ENCODE assay signal across 8 cellular contexts in the genomic region with DNA sequence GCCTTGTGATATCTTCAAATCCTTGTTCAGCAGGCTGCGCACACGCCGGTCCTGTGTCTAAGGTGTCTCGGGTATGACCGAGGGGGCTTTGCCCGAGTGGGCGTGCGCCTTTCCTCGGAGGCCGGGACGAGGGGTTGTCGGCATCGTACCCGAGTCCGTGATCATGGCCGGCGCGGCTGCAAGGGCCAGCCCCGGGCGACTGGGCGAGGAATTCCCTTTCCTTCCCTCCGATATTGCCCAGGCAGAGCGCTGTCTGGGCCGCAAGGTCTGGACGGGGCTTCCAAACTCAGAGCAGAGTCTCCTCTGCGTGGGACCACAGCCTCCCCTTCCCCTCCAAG. TPM values are rescaled to one million over a fixed set of nuclear protein-coding genes. Genes with fewer than 3 reads are reported as not detected.
DNase-seq lines count a peak whose midpoint lies in the region; ATAC-seq and TF ChIP-seq lines count a peak whose summit lies in the region.
"Had no signal": no experiment of that assay in that cellular context is flagged by ENCODE, and none has a peak within 500 bp of the region (broad histone marks: within the 10 kb centered on the region; RNA-seq: fewer than 3 reads in every experiment).

No MANE protein-coding gene starts in this region.

- H3K36me3 Mint-ChIP-seq in activated T-cell treated with anti-CD3 and anti-CD28 coated beads, Interleukin-2, amount 50 U/mL, for 72 hours (ENCODE audit: insufficient read depth in 2 of 2) = peaks cover 9 to 19% of the 10 kb centered on the region in 2 donors

- H3K9me3 ChIP-seq in HUES48 (ENCODE audit: control insufficient read depth, insufficient read depth, low read length) (peaks cover 9% of the 10 kb centered on the region), iPS-18c (ENCODE audit: control insufficient read depth, insufficient read depth, low read length) (peaks cover 2% of the 10 kb centered on the region), smooth muscle cell (replicated peaks; ENCODE audit: low read depth) (no peaks in the 10 kb centered on the region)

- no peak for ATAC-seq in activated T-cell treated with anti-CD3 and anti-CD28 coated beads, Interleukin-2, amount 50 U/mL, for 72 hours (replicated peaks in 1 of 2)
- ATAC-seq in left colon = no peak

- TF ChIP-seq CTCF in smooth muscle cell (IDR thresholded peaks at IDR 0.05; ENCODE audit: borderline replicate concordance, insufficient read depth, poor library complexity, severe bottlenecking) = no peak

- peak overlapping the region; percentile 88 for H2AFZ ChIP-seq in smooth muscle cell (ENCODE audit: low read depth)

- no peak for DNase-seq in activated T-cell treated with anti-CD3 and anti-CD28 coated beads, Interleukin-2, amount 50 U/mL, for 72 hours
- DNase-seq in smooth muscle cell (lab: John Stamatoyannopoulos, UW; ENCODE audit: unreplicated experiment) = no peak
- DNase-seq in left colon = no peak
- no peak for DNase-seq in NCI-H2196 treated with DMSO at 0.1 percent for 48 hours (lab: John Stamatoyannopoulos, UW; ENCODE audit: unreplicated experiment)
- DNase-seq in NCI-H1694 (lab: John Stamatoyannopoulos, UW) = no peak
- DNase-seq: activated CD4-positive, CD25-positive, alpha-beta regulatory T cell had no signal

- peaks cover 9% of the 10 kb centered on the region; the same call in 1 of the 2 replicates for H3K27me3 ChIP-seq in HUES48 (ENCODE audit: control insufficient read depth, insufficient read depth, low read length)
- no peaks in the 10 kb centered on the region for H3K27me3 ChIP-seq in smooth muscle cell (ENCODE audit: low read depth)

- peak overlapping the region; percentile 65 to 88 for H3K4me3 Mint-ChIP-seq in activated T-cell treated with anti-CD3 and anti-CD28 coated beads, Interleukin-2, amount 50 U/mL, for 72 hours

- no peak overlapping the region for H3K27ac Mint-ChIP-seq in activated T-cell treated with anti-CD3 and anti-CD28 coated beads, Interleukin-2, amount 50 U/mL, for 72 hours

- peaks cover 5% of the 10 kb centered on the region; the same call in 1 of the 2 replicates for H3K4me1 ChIP-seq in HUES48 (ENCODE audit: control insufficient read depth, insufficient read depth, low read length)
- peaks cover 8% of the 10 kb centered on the region for H3K4me1 ChIP-seq in smooth muscle cell (ENCODE audit: low read depth)

- H3K4me3 ChIP-seq in HUES48 (ENCODE audit: low read depth, low read length) = peak overlapping the region; percentile 88
- H3K4me3 ChIP-seq in iPS-18c (ENCODE audit: insufficient read depth, low read depth, low read length) = peak overlapping the region; percentile 55
- no peak overlapping the region for H3K4me3 ChIP-seq in smooth muscle cell

- intact Hi-C loops in left colon (cut with DNase I, micrococcal nuclease) = no loop called here

- peaks cover 14 to 20% of the 10 kb centered on the region in 2 donors for H3K9me3 Mint-ChIP-seq in activated T-cell treated with anti-CD3 and anti-CD28 coated beads, Interleukin-2, amount 50 U/mL, for 72 hours

- H3K4me1 Mint-ChIP-seq in activated T-cell treated with anti-CD3 and anti-CD28 coated beads, Interleukin-2, amount 50 U/mL, for 72 hours (ENCODE audit: low read depth) = peaks cover 29% of the 10 kb centered on the region

- H3F3A ChIP-seq in smooth muscle cell (ENCODE audit: low read depth) = peaks cover 2% of the 10 kb centered on the region

- H4K20me1 ChIP-seq in smooth muscle cell (ENCODE audit: low read depth) = no peaks in the 10 kb centered on the region

- H3K27ac ChIP-seq in HUES48 (ENCODE audit: low read depth, low read length) = no peak overlapping the region
- H3K27ac ChIP-seq in smooth muscle cell (ENCODE audit: low read depth) = no peak overlapping the region

- H3K36me3 ChIP-seq in HUES48 (ENCODE audit: control insufficient read depth, insufficient read depth, low read length) (no peaks in the 10 kb centered on the region), smooth muscle cell (ENCODE audit: low read depth) (no peaks in the 10 kb centered on the region)

- 92% methylated on average over 23 of the region's 26 CpGs for WGBS in smooth muscle cell (ENCODE audit: low lambda C conversion rate)

- H3K27me3 Mint-ChIP-seq in activated T-cell treated with anti-CD3 and anti-CD28 coated beads, Interleukin-2, amount 50 U/mL, for 72 hours (ENCODE audit: low read depth) = no peaks in the 10 kb centered on the region

- H3K4me2 ChIP-seq in smooth muscle cell = peak overlapping the region; percentile 89

- H3K79me2 ChIP-seq in smooth muscle cell (ENCODE audit: low read depth) = peaks cover 22% of the 10 kb centered on the region

- H3K9ac ChIP-seq in HUES48 (ENCODE audit: low read depth, low read length) = no peak overlapping the region
- no peak overlapping the region for H3K9ac ChIP-seq in smooth muscle cell (ENCODE audit: low read depth)

RNA-seq across cellular contexts. Expression of a gene that starts 59.7 kb away (rescaled TPM):
- total RNA-seq in activated T-cell treated with anti-CD3 and anti-CD28 coated beads, Interleukin-2, amount 50 U/mL, for 72 hours = under 1 TPM; 0.37 to 0.53 TPM
- total RNA-seq in smooth muscle cell (0.58 and 2.0 TPM in 2 replicates), left colon (1 to 10 TPM; 1.5 to 6.0 TPM)
- polyA plus RNA-seq in smooth muscle cell = 6.8 and 8.2 TPM in 2 replicates
